Comparison of ENCODE assay signal across 1 cellular context in the genomic region with DNA sequence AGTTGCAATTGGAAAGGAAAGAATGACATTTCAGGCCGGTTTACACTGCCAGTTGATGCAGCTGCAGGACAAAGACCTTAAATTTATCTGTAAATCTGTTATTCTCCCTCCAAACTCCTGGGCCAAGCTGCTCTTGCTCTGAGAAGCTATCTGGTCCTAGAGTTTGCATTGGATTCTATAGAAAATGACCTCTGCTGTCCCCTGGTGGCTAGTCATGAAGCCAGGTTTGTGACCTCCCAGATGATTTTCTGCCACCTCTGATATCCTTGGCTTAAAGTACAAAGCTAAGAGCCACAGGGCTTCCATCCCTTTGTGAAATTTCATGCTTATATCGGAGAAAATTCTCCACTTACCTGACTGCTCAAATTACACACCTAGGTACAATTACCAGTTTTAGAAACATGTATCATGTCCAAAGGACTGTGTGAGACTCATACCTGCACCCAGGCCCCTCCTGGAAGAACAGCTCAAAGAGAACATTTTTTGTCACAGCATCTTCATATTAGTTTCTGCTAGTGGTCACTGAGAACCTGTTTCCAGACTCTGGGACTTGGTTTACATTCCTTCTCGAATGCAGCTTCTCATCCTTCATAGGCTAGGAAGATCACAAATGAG.
TF ChIP-seq lines count a peak whose summit lies in the region.

No MANE protein-coding gene starts in this region.

TF ChIP-seq in SK-N-SH, 30 proteins besides CTCF, POLR2A, EP300 and RAD21 (continued from another document):
- TF ChIP-seq FOSL2 (IDR thresholded peaks at IDR 0.05; ENCODE audit: borderline replicate concordance, low read depth): no peak
